ENCODE assay signal across 1 cellular context in genomic region chr5:92944903-92945629, GRCh38.
TF ChIP-seq lines count a peak whose summit lies in the region.

No MANE protein-coding gene starts in this region.

TF ChIP-seq in HepG2, 621 proteins besides CTCF, POLR2A, EP300 and RAD21 (continued from another document and continues in another):
- TF ChIP-seq REST (IDR thresholded peaks at IDR 0.05; ENCODE audit: borderline replicate concordance in 1 of 2, low read depth in 1 of 2, low read length in 2 of 2) (no peak), MXI1 (IDR thresholded peaks at IDR 0.05; ENCODE audit: borderline replicate concordance, low read depth, low read length) (no peak), PAWR (CRISPR knock-in tag; IDR thresholded peaks at IDR 0.05; ENCODE audit: borderline replicate concordance) (no peak), SOX13 (IDR thresholded peaks at IDR 0.05) (no peak), SOX13 (CRISPR knock-in tag; conservative IDR thresholded peaks at IDR 0.05 in 1 of 2, IDR thresholded peaks at IDR 0.05 in 1 of 2) (peak in 1 of 2 experiments; percentile 94; a peak in 1 of 4 replicates), SIX1 (CRISPR knock-in tag; IDR thresholded peaks at IDR 0.05; ENCODE audit: borderline replicate concordance) (peak; percentile 84; the same call in 1 of the 2 replicates), ZBTB46 (CRISPR knock-in tag; IDR thresholded peaks at IDR 0.05; ENCODE audit: borderline replicate concordance) (no peak), KLF9 (CRISPR knock-in tag; IDR thresholded peaks at IDR 0.05; ENCODE audit: low read depth) (no peak), SMARCC2 (IDR thresholded peaks at IDR 0.05) (no peak), ZNF318 (CRISPR knock-in tag; IDR thresholded peaks at IDR 0.05) (no peak), ZFP37 (CRISPR knock-in tag; IDR thresholded peaks at IDR 0.05; ENCODE audit: borderline replicate concordance) (no peak), RBM22 (optimal IDR thresholded peaks at IDR 0.05; ENCODE audit: low read length) (no peak), YEATS2 (CRISPR knock-in tag; IDR thresholded peaks at IDR 0.05; ENCODE audit: borderline replicate concordance) (no peak), ZFP82 (CRISPR knock-in tag; IDR thresholded peaks at IDR 0.05; ENCODE audit: borderline replicate concordance) (no peak), ZNF367 (CRISPR knock-in tag; IDR thresholded peaks at IDR 0.05; ENCODE audit: borderline replicate concordance) (no peak), NFE2L2 (IDR thresholded peaks at IDR 0.05; ENCODE audit: low read length) (no peak), ZNF362 (CRISPR knock-in tag; IDR thresholded peaks at IDR 0.05; ENCODE audit: borderline replicate concordance) (peak; percentile 81), FOXA1 (IDR thresholded peaks at IDR 0.05) (peak; percentile 79), FOXA1 (CRISPR knock-in tag; IDR thresholded peaks at IDR 0.05) (peak; percentile 91), ZNF296 (CRISPR knock-in tag; conservative IDR thresholded peaks at IDR 0.05) (no peak), ZNF619 (CRISPR knock-in tag; IDR thresholded peaks at IDR 0.05) (no peak), SAP130 (CRISPR knock-in tag; IDR thresholded peaks at IDR 0.05; ENCODE audit: low read depth) (peak; percentile 57), ZNF317 (CRISPR knock-in tag; IDR thresholded peaks at IDR 0.05) (no peak), ZKSCAN8 (CRISPR knock-in tag; IDR thresholded peaks at IDR 0.05; ENCODE audit: borderline replicate concordance) (peak; percentile 82), ZNF891 (CRISPR knock-in tag; IDR thresholded peaks at IDR 0.05) (no peak), SAFB2 (CRISPR knock-in tag; IDR thresholded peaks at IDR 0.05; ENCODE audit: borderline replicate concordance, low read depth) (no peak), ZNF652 (CRISPR knock-in tag; IDR thresholded peaks at IDR 0.05; ENCODE audit: borderline replicate concordance, low read depth) (no peak; the same call in 1 of the 2 replicates)
- TF ChIP-seq, protein P1, sequence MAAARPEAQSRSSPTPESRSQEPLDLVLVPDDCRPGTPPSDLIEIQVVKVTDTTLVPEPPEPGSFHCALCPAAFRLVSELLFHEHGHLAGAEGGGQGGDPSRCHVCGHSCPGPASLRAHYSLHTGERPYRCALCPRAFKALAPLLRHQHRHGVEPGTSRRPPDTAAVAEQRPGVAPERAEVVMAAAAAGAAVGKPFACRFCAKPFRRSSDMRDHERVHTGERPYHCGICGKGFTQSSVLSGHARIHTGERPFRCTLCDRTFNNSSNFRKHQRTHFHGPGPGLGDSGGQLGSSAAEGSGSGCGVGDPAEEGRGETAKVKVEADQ (CRISPR knock-in tag; IDR thresholded peaks at IDR 0.05; ENCODE audit: borderline replicate concordance): no peak
- TF ChIP-seq, protein P2, sequence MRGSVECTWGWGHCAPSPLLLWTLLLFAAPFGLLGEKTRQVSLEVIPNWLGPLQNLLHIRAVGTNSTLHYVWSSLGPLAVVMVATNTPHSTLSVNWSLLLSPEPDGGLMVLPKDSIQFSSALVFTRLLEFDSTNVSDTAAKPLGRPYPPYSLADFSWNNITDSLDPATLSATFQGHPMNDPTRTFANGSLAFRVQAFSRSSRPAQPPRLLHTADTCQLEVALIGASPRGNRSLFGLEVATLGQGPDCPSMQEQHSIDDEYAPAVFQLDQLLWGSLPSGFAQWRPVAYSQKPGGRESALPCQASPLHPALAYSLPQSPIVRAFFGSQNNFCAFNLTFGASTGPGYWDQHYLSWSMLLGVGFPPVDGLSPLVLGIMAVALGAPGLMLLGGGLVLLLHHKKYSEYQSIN (CRISPR knock-in tag; IDR thresholded peaks at IDR 0.05; ENCODE audit: borderline replicate concordance): no peak
- TF ChIP-seq, protein P3, sequence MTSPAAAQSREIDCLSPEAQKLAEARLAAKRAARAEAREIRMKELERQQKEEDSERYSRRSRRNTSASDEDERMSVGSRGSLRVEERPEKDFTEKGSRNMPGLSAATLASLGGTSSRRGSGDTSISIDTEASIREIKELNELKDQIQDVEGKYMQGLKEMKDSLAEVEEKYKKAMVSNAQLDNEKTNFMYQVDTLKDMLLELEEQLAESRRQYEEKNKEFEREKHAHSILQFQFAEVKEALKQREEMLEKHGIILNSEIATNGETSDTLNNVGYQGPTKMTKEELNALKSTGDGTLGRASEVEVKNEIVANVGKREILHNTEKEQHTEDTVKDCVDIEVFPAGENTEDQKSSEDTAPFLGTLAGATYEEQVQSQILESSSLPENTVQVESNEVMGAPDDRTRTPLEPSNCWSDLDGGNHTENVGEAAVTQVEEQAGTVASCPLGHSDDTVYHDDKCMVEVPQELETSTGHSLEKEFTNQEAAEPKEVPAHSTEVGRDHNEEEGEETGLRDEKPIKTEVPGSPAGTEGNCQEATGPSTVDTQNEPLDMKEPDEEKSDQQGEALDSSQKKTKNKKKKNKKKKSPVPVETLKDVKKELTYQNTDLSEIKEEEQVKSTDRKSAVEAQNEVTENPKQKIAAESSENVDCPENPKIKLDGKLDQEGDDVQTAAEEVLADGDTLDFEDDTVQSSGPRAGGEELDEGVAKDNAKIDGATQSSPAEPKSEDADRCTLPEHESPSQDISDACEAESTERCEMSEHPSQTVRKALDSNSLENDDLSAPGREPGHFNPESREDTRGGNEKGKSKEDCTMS (CRISPR knock-in tag; conservative IDR thresholded peaks at IDR 0.05): no peak
- TF ChIP-seq, protein P4, sequence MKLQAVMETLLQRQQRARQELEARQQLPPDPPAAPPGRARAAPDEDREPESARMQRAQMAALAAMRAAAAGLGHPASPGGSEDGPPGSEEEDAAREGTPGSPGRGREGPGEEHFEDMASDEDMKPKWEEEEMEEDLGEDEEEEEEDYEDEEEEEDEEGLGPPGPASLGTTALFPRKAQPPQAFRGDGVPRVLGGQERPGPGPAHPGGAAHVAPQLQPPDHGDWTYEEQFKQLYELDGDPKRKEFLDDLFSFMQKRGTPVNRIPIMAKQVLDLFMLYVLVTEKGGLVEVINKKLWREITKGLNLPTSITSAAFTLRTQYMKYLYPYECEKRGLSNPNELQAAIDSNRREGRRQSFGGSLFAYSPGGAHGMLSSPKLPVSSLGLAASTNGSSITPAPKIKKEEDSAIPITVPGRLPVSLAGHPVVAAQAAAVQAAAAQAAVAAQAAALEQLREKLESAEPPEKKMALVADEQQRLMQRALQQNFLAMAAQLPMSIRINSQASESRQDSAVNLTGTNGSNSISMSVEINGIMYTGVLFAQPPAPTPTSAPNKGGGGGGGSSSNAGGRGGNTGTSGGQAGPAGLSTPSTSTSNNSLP (IDR thresholded peaks at IDR 0.05; ENCODE audit: low read depth, low read length): peak; percentile 85
- TF ChIP-seq, protein P5, sequence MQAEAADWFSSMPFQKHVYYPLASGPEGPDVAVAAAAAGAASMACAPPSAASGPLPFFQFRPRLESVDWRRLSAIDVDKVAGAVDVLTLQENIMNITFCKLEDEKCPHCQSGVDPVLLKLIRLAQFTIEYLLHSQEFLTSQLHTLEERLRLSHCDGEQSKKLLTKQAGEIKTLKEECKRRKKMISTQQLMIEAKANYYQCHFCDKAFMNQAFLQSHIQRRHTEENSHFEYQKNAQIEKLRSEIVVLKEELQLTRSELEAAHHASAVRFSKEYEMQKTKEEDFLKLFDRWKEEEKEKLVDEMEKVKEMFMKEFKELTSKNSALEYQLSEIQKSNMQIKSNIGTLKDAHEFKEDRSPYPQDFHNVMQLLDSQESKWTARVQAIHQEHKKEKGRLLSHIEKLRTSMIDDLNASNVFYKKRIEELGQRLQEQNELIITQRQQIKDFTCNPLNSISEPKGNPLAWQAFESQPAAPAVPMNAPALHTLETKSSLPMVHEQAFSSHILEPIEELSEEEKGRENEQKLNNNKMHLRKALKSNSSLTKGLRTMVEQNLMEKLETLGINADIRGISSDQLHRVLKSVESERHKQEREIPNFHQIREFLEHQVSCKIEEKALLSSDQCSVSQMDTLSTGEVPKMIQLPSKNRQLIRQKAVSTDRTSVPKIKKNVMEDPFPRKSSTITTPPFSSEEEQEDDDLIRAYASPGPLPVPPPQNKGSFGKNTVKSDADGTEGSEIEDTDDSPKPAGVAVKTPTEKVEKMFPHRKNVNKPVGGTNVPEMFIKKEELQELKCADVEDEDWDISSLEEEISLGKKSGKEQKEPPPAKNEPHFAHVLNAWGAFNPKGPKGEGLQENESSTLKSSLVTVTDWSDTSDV (CRISPR knock-in tag; IDR thresholded peaks at IDR 0.05): no peak
